Comparison of ENCODE assay signal across 6 cellular contexts in the genomic region with DNA sequence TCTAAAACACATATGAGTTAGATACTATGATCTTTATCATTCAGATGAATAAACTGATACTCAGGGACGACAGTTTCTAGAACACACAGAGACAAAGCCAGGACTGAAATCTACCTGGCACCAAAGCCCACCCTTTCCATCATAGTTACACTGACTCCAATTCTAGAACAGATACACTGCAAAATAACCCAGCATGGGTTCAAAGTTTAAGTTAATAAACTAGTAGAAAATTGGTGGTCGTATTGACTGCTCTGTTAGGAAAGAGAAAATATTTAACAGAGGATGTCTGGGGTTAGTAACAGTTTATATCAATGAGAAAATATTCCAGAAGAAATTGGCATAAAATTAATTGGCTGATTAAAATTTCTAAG.
"Had no signal": no experiment of that assay in that cellular context is flagged by ENCODE, and none has a peak within 500 bp of the region (broad histone marks: within the 10 kb centered on the region; RNA-seq: fewer than 3 reads in every experiment).

No MANE protein-coding gene starts in this region.

- H2AFZ ChIP-seq: GM23248 had no signal

- H3K4me1 ChIP-seq: HAP-1 had no signal

- ATAC-seq: HCT116 had no signal

- H3K9me3 ChIP-seq: HAP-1 had no signal

- H3K27ac ChIP-seq: GM23248 had no signal

- H3K9ac ChIP-seq: GM23248 had no signal

- H3K4me3 ChIP-seq: GM23248, HAP-1 had no signal

- H3K36me3 ChIP-seq: HAP-1 had no signal

- DNase-seq: GM23248, GOT3, H7, HFFc6 had no signal
